12 cellular contexts compared by ENCODE assay signal in the genomic region with DNA sequence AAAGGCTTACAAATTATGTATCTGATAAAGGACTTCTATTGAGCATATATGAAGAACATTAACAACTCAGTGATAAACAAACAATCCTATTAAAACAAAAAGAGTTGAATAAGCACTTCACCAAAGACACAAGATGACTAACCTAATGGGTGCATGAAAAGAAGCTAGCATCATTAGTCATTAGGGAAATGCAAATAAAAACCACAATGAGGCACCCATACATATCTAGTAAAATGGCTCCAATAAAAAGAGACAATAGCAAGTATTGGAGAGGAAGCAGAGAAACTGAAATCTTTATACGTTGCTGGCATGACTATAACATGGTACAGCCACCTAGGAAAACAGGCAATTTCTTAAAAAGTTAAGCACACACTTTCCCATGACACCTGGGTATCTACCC.
DNase-seq lines count a peak whose midpoint lies in the region; ATAC-seq, FAIRE-seq and TF ChIP-seq lines count a peak whose summit lies in the region.
"Had no signal": no experiment of that assay in that cellular context is flagged by ENCODE, and none has a peak within 500 bp of the region (broad histone marks: within the 10 kb centered on the region; RNA-seq: fewer than 3 reads in every experiment).

No MANE protein-coding gene starts in this region.

- intact Hi-C loops in kidney (cut with DNase I): no loop called here

- H3K27ac ChIP-seq in foreskin keratinocyte: no peak overlapping the region
- H3K27ac ChIP-seq in kidney (ENCODE audit: low read depth in 2 of 2, low read length in 2 of 2): no peak overlapping the region
- H3K27ac ChIP-seq: gastroesophageal sphincter had no signal

- TF ChIP-seq CTCF in GM12865 (IDR thresholded peaks at IDR 0.05; ENCODE audit: insufficient read depth, low read depth, low read length, missing control alignments) (no peak), foreskin keratinocyte (conservative IDR thresholded peaks at IDR 0.05) (no peak), kidney (IDR thresholded peaks at IDR 0.05; ENCODE audit: borderline replicate concordance, extremely low read depth, insufficient read depth) (no peak)

- H3K4me1 ChIP-seq in foreskin keratinocyte (peaks cover 6% of the 10 kb centered on the region), kidney (ENCODE audit: control insufficient read depth in 1 of 2, insufficient read depth in 1 of 2, low read depth in 1 of 2, low read length in 2 of 2) (no peaks in the 10 kb centered on the region)
- H3K4me1 ChIP-seq: gastroesophageal sphincter had no signal

- H3K27me3 ChIP-seq in foreskin keratinocyte: peaks cover 19% of the 10 kb centered on the region
- H3K27me3 ChIP-seq: gastroesophageal sphincter had no signal

- H3K9ac ChIP-seq in kidney (ENCODE audit: low read length in 2 of 2): no peak overlapping the region

- peak; percentile 47 for ATAC-seq in GM21786 (IDR thresholded peaks at IDR 0.05; ENCODE audit: unreplicated experiment)
- ATAC-seq in foreskin keratinocyte: peak; percentile 93
- ATAC-seq: gastroesophageal sphincter had no signal

- no peak for FAIRE-seq in kidney (lab: Jason Lieb, UNC)
- FAIRE-seq: G401.6 had no signal

- H3K4me3 ChIP-seq in GM12865 (ENCODE audit: low read depth, low read length): no peak overlapping the region
- no peak overlapping the region for H3K4me3 ChIP-seq in kidney (ENCODE audit: low read length in 2 of 2)
- H3K4me3 ChIP-seq: gastroesophageal sphincter had no signal

- no peaks in the 10 kb centered on the region for H3K36me3 ChIP-seq in kidney (ENCODE audit: control insufficient read depth in 1 of 2, insufficient read depth in 2 of 2, low read length in 2 of 2)
- H3K36me3 ChIP-seq: gastroesophageal sphincter had no signal

- DNase-seq in GM12865 (ENCODE audit: low read depth): peak; percentile 20
- DNase-seq in NAMALWA (ENCODE audit: low spot score): peak; percentile 10
- DNase-seq in foreskin keratinocyte: peak; percentile 53 to 71
- DNase-seq in activated CD4-positive, alpha-beta T cell treated with anti-CD3 and anti-CD28 coated beads, Interleukin-2, amount 50 U/mL, for 48 hours: no peak
- DNase-seq in stimulated activated CD4-positive, alpha-beta T cell treated with anti-CD3 and anti-CD28 coated beads, Interleukin-12 subunit alpha, Interleukin-12 subunit beta, amount 100 ng/mL, for 4 hours: no peak
- no peak for DNase-seq in effector CD8-positive, alpha-beta T cell (lab: John Stamatoyannopoulos, UW)
- DNase-seq in kidney: no peak
- DNase-seq: amygdala, nephron progenitor cell had no signal

- no peaks in the 10 kb centered on the region for H3K9me3 ChIP-seq in kidney (ENCODE audit: control insufficient read depth in 1 of 2, low read length in 2 of 2)

Comparison
In these comparisons a context has a peak if more than half of its experiments do, and no peak if none do; other contexts are left out.
1. DNase-seq: peak in GM12865 (single experiment), NAMALWA (single experiment) and foreskin keratinocyte (2 of 2); none in activated CD4-positive, alpha-beta T cell treated with anti-CD3 and anti-CD28 coated beads, Interleukin-2, amount 50 U/mL, for 48 hours (0 of 2), stimulated activated CD4-positive, alpha-beta T cell treated with anti-CD3 and anti-CD28 coated beads, Interleukin-12 subunit alpha, Interleukin-12 subunit beta, amount 100 ng/mL, for 4 hours (single experiment), effector CD8-positive, alpha-beta T cell (single experiment) and kidney (single experiment).